In the genomic region with DNA sequence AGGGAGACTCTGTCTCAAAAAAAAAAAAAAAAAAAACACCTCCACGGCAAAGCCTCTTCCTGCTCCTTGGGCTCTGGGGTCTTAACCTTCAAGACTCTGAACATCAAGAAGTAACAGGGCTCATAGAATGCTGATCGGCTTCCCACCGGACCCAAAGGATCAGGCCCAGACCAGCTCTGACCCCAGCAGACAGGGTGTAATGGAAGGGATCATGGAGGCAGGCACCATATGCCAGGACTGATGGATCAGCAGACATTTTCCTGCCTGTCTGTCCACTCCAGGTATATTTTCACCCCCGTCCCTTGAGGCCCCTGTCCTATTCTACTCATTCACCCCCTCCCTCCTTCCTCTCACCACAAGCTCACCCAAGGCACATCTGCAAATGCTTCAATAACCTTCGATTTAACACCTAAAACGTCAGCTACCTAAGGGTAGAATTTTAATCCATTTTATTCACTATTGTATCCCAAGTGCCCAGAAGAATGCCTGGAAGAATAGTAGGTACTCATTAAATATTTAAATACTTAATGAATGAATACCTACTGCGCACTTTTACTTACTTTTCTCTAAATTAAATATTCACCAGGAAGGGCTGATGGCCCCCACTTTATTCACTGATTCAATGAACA, we compare ENCODE assay signal across 23 cellular contexts. TPM values are rescaled to one million over a fixed set of nuclear protein-coding genes. Genes with fewer than 3 reads are reported as not detected.
A peak's percentile ranks its signal among the peaks of the same experiment; 100 is the strongest.
DNase-seq lines count a peak whose midpoint lies in the region; ATAC-seq, FAIRE-seq and TF ChIP-seq lines count a peak whose summit lies in the region.
"Had no signal": no experiment of that assay in that cellular context is flagged by ENCODE, and none has a peak within 500 bp of the region (broad histone marks: within the 10 kb centered on the region; RNA-seq: fewer than 3 reads in every experiment).

No MANE protein-coding gene starts in this region.

- no peaks in the 10 kb centered on the region for H3K9me3 Mint-ChIP-seq in astrocyte (ENCODE audit: unreplicated experiment)
- H3K9me3 Mint-ChIP-seq in activated CD8-positive, alpha-beta memory T cell treated with anti-CD3 and anti-CD28 coated beads, Interleukin-2, amount 10 ng/mL, durations not matched to agents 7 days and 5 days (ENCODE audit: low read depth): no peaks in the 10 kb centered on the region
- H3K9me3 Mint-ChIP-seq: activated naive CD4-positive, alpha-beta T cell treated with anti-CD3 and anti-CD28 coated beads, Interleukin-2, amount 50 U/mL, for 72 hours; CD8-positive, alpha-beta memory T cell; neural progenitor cell had no signal

- H3K27ac ChIP-seq in HCT116 (ENCODE audit: low read depth, low read length): no peak overlapping the region
- no peak overlapping the region for H3K27ac ChIP-seq in astrocyte (ENCODE audit: low read depth, low read length)
- peak overlapping the region; percentile 66 for H3K27ac ChIP-seq in muscle layer of colon (ENCODE audit: low read depth, low read length)
- H3K27ac ChIP-seq in gastrocnemius medialis: peak overlapping the region; percentile 95 to 100 (median 98)
- H3K27ac ChIP-seq: neural progenitor cell, skin epidermis, upper lobe of left lung had no signal

- H3K9ac ChIP-seq in HCT116 (ENCODE audit: low read length) (no peak overlapping the region), astrocyte (ENCODE audit: low read length) (no peak overlapping the region), muscle layer of colon (ENCODE audit: low read length) (peak overlapping the region; percentile 9)
- H3K9ac ChIP-seq: neural progenitor cell had no signal

- no peak for DNase-seq in HCT116 (ENCODE audit: low read depth, low spot score)
- no peak for DNase-seq in astrocyte (ENCODE audit: low read depth)
- DNase-seq in gastrocnemius medialis: peak in 1 of 2 donors; percentile 39
- DNase-seq in stimulated activated CD4-positive, alpha-beta T cell treated with anti-CD3 and anti-CD28 coated beads, Interleukin-4, amount 100 ng/mL, for 24 hours: no peak
- DNase-seq in COLO668 (lab: John Stamatoyannopoulos, UW; ENCODE audit: unreplicated experiment): no peak
- no peak for DNase-seq in activated CD8-positive, alpha-beta memory T cell treated with anti-CD3 and anti-CD28 coated beads, Interleukin-2, amount 10 ng/mL, durations not matched to agents 7 days and 5 days
- DNase-seq: activated CD4-positive, alpha-beta T cell treated with anti-CD3 and anti-CD28 coated beads, Interleukin-2, amount 50 U/mL, for 48 hours; central memory CD4-positive, alpha-beta T cell; glutamatergic neuron; NCI-H1436 treated with DMSO at 0.1 percent for 48 hours; NCI-H345; T-helper 1 cell; upper lobe of left lung had no signal

- H3K4me2 ChIP-seq in HCT116 (ENCODE audit: low read length): 0 out of 2 replicates have a peak overlapping the region, but pooled peaks have one; percentile 20
- no peak overlapping the region for H3K4me2 ChIP-seq in astrocyte (ENCODE audit: low read length)
- H3K4me2 ChIP-seq: neural progenitor cell had no signal

- H3K36me3 Mint-ChIP-seq in astrocyte (ENCODE audit: low read depth, unreplicated experiment): peaks cover 2% of the 10 kb centered on the region
- no peaks in the 10 kb centered on the region for H3K36me3 Mint-ChIP-seq in activated CD8-positive, alpha-beta memory T cell treated with anti-CD3 and anti-CD28 coated beads, Interleukin-2, amount 10 ng/mL, durations not matched to agents 7 days and 5 days
- H3K36me3 Mint-ChIP-seq: activated naive CD4-positive, alpha-beta T cell treated with anti-CD3 and anti-CD28 coated beads, Interleukin-2, amount 50 U/mL, for 72 hours; CD8-positive, alpha-beta memory T cell; neural progenitor cell had no signal

- no peaks in the 10 kb centered on the region for H3K9me2 ChIP-seq in HCT116 (ENCODE audit: insufficient read depth)

- H4K20me1 ChIP-seq in HCT116 (ENCODE audit: insufficient read depth): no peaks in the 10 kb centered on the region
- no peaks in the 10 kb centered on the region for H4K20me1 ChIP-seq in astrocyte (ENCODE audit: insufficient read depth, low read length)

- FAIRE-seq in astrocyte (lab: Jason Lieb, UNC): no peak

- TF ChIP-seq RAD21 in HCT116 (IDR thresholded peaks at IDR 0.05; ENCODE audit: low read depth): no peak

- in situ Hi-C loops in gastrocnemius medialis (cut with MboI; ENCODE audit: low sequenced_read_pairs in 4 of 4): no loop called here

- peaks cover 20% of the 10 kb centered on the region for H3K4me1 Mint-ChIP-seq in astrocyte (ENCODE audit: low read depth, unreplicated experiment)
- H3K4me1 Mint-ChIP-seq in activated CD8-positive, alpha-beta memory T cell treated with anti-CD3 and anti-CD28 coated beads, Interleukin-2, amount 10 ng/mL, durations not matched to agents 7 days and 5 days: no peaks in the 10 kb centered on the region
- H3K4me1 Mint-ChIP-seq: CD8-positive, alpha-beta memory T cell had no signal

- BruUV-seq in HCT116 (replicated peaks; lab: Mats Ljungman, UMichigan): no TSS peak

- POLR2A ChIA-PET in HCT116 (lab: Charles Lee): no interaction called here

- no peak for ATAC-seq in HCT116
- no peak for ATAC-seq in gastrocnemius medialis
- no peak for ATAC-seq in GM21528 (IDR thresholded peaks at IDR 0.05; ENCODE audit: low FRiP score, unreplicated experiment)
- ATAC-seq in activated CD8-positive, alpha-beta memory T cell treated with anti-CD3 and anti-CD28 coated beads, Interleukin-2, amount 10 ng/mL, durations not matched to agents 7 days and 5 days: no peak
- ATAC-seq: activated CD4-positive, CD25-positive, alpha-beta regulatory T cell treated with anti-CD3 and anti-CD28 coated beads, Interleukin-2, amount 50 U/mL, for 24 hours had no signal

- RAD21 ChIA-PET in HCT116 (lab: Charles Lee; ENCODE audit: low non-redundant PET in 1 of 2, low total read pairs in 2 of 2, uncharacterized antibody in 2 of 2, unreplicated experiment in 2 of 2): interaction anchor here (1.0 to 1.2 kb wide), 2 partner anchors 100 kb away, joined by 3 to 6 read pairs; no protein-coding TSS in a partner anchor

- intact Hi-C loops in HCT116 (cut with micrococcal nuclease) (no loop called here), gastrocnemius medialis (cut with DNase I; ENCODE audit: low total_unique reads) (loop anchor here (10.0 kb wide), 1 partner anchor 1595 kb away; no protein-coding TSS in a partner anchor)

- no peak for TF ChIP-seq POLR2A in HCT116 (IDR thresholded peaks at IDR 0.05; ENCODE audit: borderline replicate concordance, extremely low read depth, insufficient read depth, insufficient read length)
- no peak for TF ChIP-seq POLR2A in gastrocnemius medialis (IDR thresholded peaks at IDR 0.05)

- H2AFZ ChIP-seq in HCT116 (ENCODE audit: low read depth, low read length, poor library complexity, severe bottlenecking) (no peak overlapping the region), astrocyte (ENCODE audit: low read depth, low read length) (no peak overlapping the region)
- H2AFZ ChIP-seq: neural progenitor cell had no signal

- no peaks in the 10 kb centered on the region for H3K27me3 ChIP-seq in HCT116 (ENCODE audit: insufficient read depth, low read length)
- no peaks in the 10 kb centered on the region for H3K27me3 ChIP-seq in astrocyte (ENCODE audit: insufficient read depth, low read length)
- H3K27me3 ChIP-seq in muscle layer of colon (ENCODE audit: control insufficient read depth in 1 of 2, insufficient read depth in 2 of 2, low read length in 2 of 2): peaks cover 0 to 10% of the 10 kb centered on the region in 2 donors
- H3K27me3 ChIP-seq in gastrocnemius medialis: no peaks in the 10 kb centered on the region
- H3K27me3 ChIP-seq: BE2C had no signal

- peaks cover 24% of the 10 kb centered on the region for H3K27me3 Mint-ChIP-seq in astrocyte (ENCODE audit: low read depth, unreplicated experiment)
- peaks cover 19% of the 10 kb centered on the region for H3K27me3 Mint-ChIP-seq in activated CD8-positive, alpha-beta memory T cell treated with anti-CD3 and anti-CD28 coated beads, Interleukin-2, amount 10 ng/mL, durations not matched to agents 7 days and 5 days

- H3K4me3 ChIP-seq in HCT116 (replicated peaks in 1 of 2; ENCODE audit: low read depth in 1 of 2, low read length in 2 of 2) (no peak overlapping the region), astrocyte (ENCODE audit: insufficient read depth, low read depth, low read length) (no peak overlapping the region), muscle layer of colon (ENCODE audit: low read depth in 1 of 2, low read length in 2 of 2) (no peak overlapping the region), gastrocnemius medialis (no peak overlapping the region)
- H3K4me3 ChIP-seq: neural progenitor cell, skin epidermis, upper lobe of left lung had no signal

- CTCF ChIA-PET in HCT116 (lab: Charles Lee): interaction anchor here (0.9 to 1.2 kb wide), 7 partner anchors 13 to 326 kb away, joined by 3 to 13 read pairs (median 3); a partner anchor contains a TSS
- CTCF ChIA-PET in activated CD8-positive, alpha-beta memory T cell treated with anti-CD3 and anti-CD28 coated beads, Interleukin-2, amount 10 ng/mL, durations not matched to agents 7 days and 5 days (lab: Charles Lee): interaction anchor here (1.0 to 2.7 kb wide), 7 partner anchors 19 to 100 kb away, joined by 3 to 10 read pairs (median 5); no protein-coding TSS in a partner anchor

- peak overlapping the region; percentile 58 for H3K27ac Mint-ChIP-seq in astrocyte (ENCODE audit: unreplicated experiment)
- no peak overlapping the region for H3K27ac Mint-ChIP-seq in activated CD8-positive, alpha-beta memory T cell treated with anti-CD3 and anti-CD28 coated beads, Interleukin-2, amount 10 ng/mL, durations not matched to agents 7 days and 5 days
- H3K27ac Mint-ChIP-seq: activated naive CD4-positive, alpha-beta T cell treated with anti-CD3 and anti-CD28 coated beads, Interleukin-2, amount 50 U/mL, for 72 hours; CD8-positive, alpha-beta memory T cell; neural progenitor cell had no signal

- H3K4me1 ChIP-seq in HCT116 (ENCODE audit: control insufficient read depth in 1 of 2, insufficient read depth in 2 of 2, low read length in 2 of 2) (peaks cover 6 to 32% of the 10 kb centered on the region in 2 experiments), astrocyte (ENCODE audit: insufficient read depth, low read length) (peaks cover 14% of the 10 kb centered on the region), muscle layer of colon (ENCODE audit: insufficient read depth, low read length) (peaks cover 5% of the 10 kb centered on the region), gastrocnemius medialis (peaks cover 29 to 32% of the 10 kb centered on the region in 2 donors)

- no peaks in the 10 kb centered on the region for H3K9me3 ChIP-seq in HCT116 (ENCODE audit: control insufficient read depth in 1 of 2, insufficient read depth in 1 of 2, low read depth in 1 of 2, low read length in 2 of 2)
- no peaks in the 10 kb centered on the region for H3K9me3 ChIP-seq in astrocyte (ENCODE audit: insufficient read depth, low read depth, low read length)
- H3K9me3 ChIP-seq in muscle layer of colon (ENCODE audit: low read length): no peaks in the 10 kb centered on the region
- no peaks in the 10 kb centered on the region for H3K9me3 ChIP-seq in gastrocnemius medialis
- H3K9me3 ChIP-seq: BE2C, upper lobe of left lung had no signal

- H3K79me2 ChIP-seq in HCT116 (ENCODE audit: insufficient read depth, low read length) (no peaks in the 10 kb centered on the region), astrocyte (ENCODE audit: insufficient read depth, low read length) (no peaks in the 10 kb centered on the region)

- TF ChIP-seq CTCF in HCT116 (IDR thresholded peaks at IDR 0.05 in 2 of 3, conservative IDR thresholded peaks at IDR 0.05 in 1 of 3; ENCODE audit: borderline replicate concordance in 1 of 3, insufficient read depth in 1 of 3, low read depth in 2 of 3, low read length in 2 of 3) (no peak), astrocyte (IDR thresholded peaks at IDR 0.05; ENCODE audit: insufficient read depth, low read depth, low read length) (no peak), gastrocnemius medialis (IDR thresholded peaks at IDR 0.05 in 4 of 5, conservative IDR thresholded peaks at IDR 0.05 in 1 of 5) (no peak)

- H3K4me3 Mint-ChIP-seq in astrocyte (ENCODE audit: unreplicated experiment): no peak overlapping the region
- no peak overlapping the region for H3K4me3 Mint-ChIP-seq in activated CD8-positive, alpha-beta memory T cell treated with anti-CD3 and anti-CD28 coated beads, Interleukin-2, amount 10 ng/mL, durations not matched to agents 7 days and 5 days
- H3K4me3 Mint-ChIP-seq: CD8-positive, alpha-beta memory T cell; neural progenitor cell had no signal

- H3K36me3 ChIP-seq in HCT116 (ENCODE audit: control insufficient read depth in 1 of 2, insufficient read depth in 2 of 2, low read length in 2 of 2): no peaks in the 10 kb centered on the region
- H3K36me3 ChIP-seq in astrocyte (ENCODE audit: insufficient read depth, low read length): no peaks in the 10 kb centered on the region
- H3K36me3 ChIP-seq in muscle layer of colon (ENCODE audit: insufficient read depth, low read length): peaks cover 11% of the 10 kb centered on the region
- peaks cover 0 to 14% of the 10 kb centered on the region in 2 donors for H3K36me3 ChIP-seq in gastrocnemius medialis
- H3K36me3 ChIP-seq: BE2C, neural progenitor cell, upper lobe of left lung had no signal

RNA-seq across cellular contexts. Expression of a gene that starts 4.6 kb away (rescaled TPM):
- total RNA-seq in HCT116 (2021; ENCODE audit: unreplicated experiment): 56.6 TPM
- 52.7 and 53.2 TPM in 2 replicates for polyA plus RNA-seq in HCT116 (2012)
- total RNA-seq in astrocyte: 71.2 and 76.1 TPM in 2 replicates
- total RNA-seq in gastrocnemius medialis: 100 to 1,000 TPM; 104 to 387 (median 222) TPM
- total RNA-seq in activated CD8-positive, alpha-beta memory T cell treated with anti-CD3 and anti-CD28 coated beads, Interleukin-2, amount 10 ng/mL, durations not matched to agents 7 days and 5 days: 1 to 10 TPM in 1 of 2 experiments, under 1 TPM in 1; 0.52 to 1.3 TPM

RNA-seq across cellular contexts. Expression of a gene that starts 11.9 kb away (rescaled TPM):
- total RNA-seq in HCT116 (2021; ENCODE audit: unreplicated experiment) (4.2 TPM), astrocyte (5.2 and 5.4 TPM in 2 replicates), gastrocnemius medialis (over 10,000 TPM; 19,008 to 28,635 (median 23,575) TPM)
- polyA plus RNA-seq in HCT116 (2012): 5.4 and 7.3 TPM in 2 replicates
- not detected for total RNA-seq in activated CD8-positive, alpha-beta memory T cell treated with anti-CD3 and anti-CD28 coated beads, Interleukin-2, amount 10 ng/mL, durations not matched to agents 7 days and 5 days
- total RNA-seq: activated naive CD4-positive, alpha-beta T cell treated with anti-CD3 and anti-CD28 coated beads, Interleukin-2, amount 50 U/mL, for 72 hours; CD8-positive, alpha-beta memory T cell; dermis microvascular lymphatic vessel endothelial cell had no signal
- polyA plus RNA-seq: CD8-positive, alpha-beta memory T cell; keratinocyte had no signal

RNA-seq across cellular contexts. Expression of a gene that starts 42.4 kb away (rescaled TPM):
- total RNA-seq in HCT116 (2021; ENCODE audit: unreplicated experiment) (80.1 TPM), astrocyte (44.8 and 53.9 TPM in 2 replicates), gastrocnemius medialis (100 to 1,000 TPM in 1 of 4 donors, 10 to 100 TPM in 3; 56.0 to 147 (median 65.3) TPM)
- 106 and 109 TPM in 2 replicates for polyA plus RNA-seq in HCT116 (2012)
- total RNA-seq in activated CD8-positive, alpha-beta memory T cell treated with anti-CD3 and anti-CD28 coated beads, Interleukin-2, amount 10 ng/mL, durations not matched to agents 7 days and 5 days: 10 to 100 TPM; 60.3 to 64.8 TPM

Comparison
In these comparisons a context has a peak if more than half of its experiments do, and no peak if none do; other contexts are left out.
1. H3K27ac ChIP-seq: peak in muscle layer of colon (single experiment) and gastrocnemius medialis (4 of 4); none in HCT116 (single experiment) and astrocyte (single experiment).
2. RNA of a gene that starts 4.6 kb away (total RNA-seq): 104 to 387 TPM in gastrocnemius medialis, 71.2 to 76.1 TPM in astrocyte and 56.6 TPM in HCT116 (single experiment); 0.52 to 1.3 TPM in activated CD8-positive, alpha-beta memory T cell treated with anti-CD3 and anti-CD28 coated beads, Interleukin-2, amount 10 ng/mL, durations not matched to agents 7 days and 5 days; every median in the first group is over 10 times any median in the second.
3. RNA of a gene that starts 11.9 kb away (total RNA-seq): 19,008 to 28,635 TPM in gastrocnemius medialis; 5.2 to 5.4 TPM in astrocyte, 4.2 TPM in HCT116 (single experiment) and not detected in activated CD8-positive, alpha-beta memory T cell treated with anti-CD3 and anti-CD28 coated beads, Interleukin-2, amount 10 ng/mL, durations not matched to agents 7 days and 5 days; every median in the first group is over 1,000 times any median in the second.